ENCODE assay signal across 8 cellular contexts in the genomic region with DNA sequence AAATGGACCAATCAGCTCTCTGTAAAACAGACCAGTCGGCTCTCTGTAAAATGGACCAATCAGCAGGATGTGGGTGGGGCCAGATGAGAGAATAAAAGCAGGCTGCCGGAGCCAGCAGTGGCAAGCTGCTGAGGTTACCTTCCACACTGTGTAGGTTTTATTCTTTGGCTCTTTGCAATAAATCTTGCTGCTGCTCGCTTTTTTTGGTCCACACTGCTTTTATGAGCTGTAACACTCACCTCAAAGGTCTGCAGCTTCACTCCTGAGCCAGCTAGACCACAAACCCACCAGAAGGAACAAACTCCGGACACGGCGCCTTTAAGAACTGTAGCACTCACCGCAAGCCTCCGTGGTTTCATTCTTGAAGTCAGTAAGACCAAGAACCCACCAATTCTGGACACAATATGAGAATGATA.
DNase-seq lines count a peak whose midpoint lies in the region; ATAC-seq, FAIRE-seq and TF ChIP-seq lines count a peak whose summit lies in the region.
"Not testable (repeated sequence)": the region's sequence is repeated elsewhere in the genome, so short reads cannot be mapped to it uniquely, and the experiment has no call there.

No MANE protein-coding gene starts in this region.

- DNase-seq in CD8-positive, alpha-beta T cell = peak in 5 of 7 experiments; percentile 18 to 75 (median 39)
- DNase-seq in GM19239 (ENCODE audit: insufficient read length, low spot score) = not testable (repeated sequence)
- peak; percentile 16 for DNase-seq in NOMO-1 treated with DMSO at 0.1 percent for 48 hours (lab: John Stamatoyannopoulos, UW; ENCODE audit: unreplicated experiment)
- DNase-seq in activated CD4-positive, alpha-beta memory T cell treated with anti-CD3 and anti-CD28 coated beads, Interleukin-2, amount 10 ng/mL, durations not matched to agents 7 days and 5 days = peak; percentile 70
- peak; percentile 22 for DNase-seq in activated naive CD4-positive, alpha-beta T cell treated with anti-CD3 and anti-CD28 coated beads, Interleukin-2, amount 50 U/mL, for 16 hours
- peak in 7 of 9 donors; percentile 9 to 61 (median 52) for DNase-seq in naive thymus-derived CD4-positive, alpha-beta T cell
- DNase-seq in stimulated activated naive B cell treated with anti-CD40 and anti-IgM and Interleukin-4, amounts not matched to agents 10 μg/mL and 1 μg/mL and 100 μg/mL, for 72 hours = peak; percentile 23

- not testable (repeated sequence) for H3K36me3 ChIP-seq in CD8-positive, alpha-beta T cell (ENCODE audit: insufficient read depth, low read length); naive thymus-derived CD4-positive, alpha-beta T cell (ENCODE audit: control insufficient read depth in 2 of 3, insufficient read depth in 3 of 3, low read length in 3 of 3)

- not testable (repeated sequence) for H3K9me3 Mint-ChIP-seq in CD8-positive, alpha-beta T cell; activated CD4-positive, alpha-beta memory T cell treated with anti-CD3 and anti-CD28 coated beads, Interleukin-2, amount 10 ng/mL, durations not matched to agents 7 days and 5 days; naive thymus-derived CD4-positive, alpha-beta T cell; stimulated activated naive B cell treated with anti-CD40 and anti-IgM and Interleukin-4, amounts not matched to agents 10 μg/mL and 1 μg/mL and 100 μg/mL, for 72 hours

- H3K4me1 Mint-ChIP-seq in CD8-positive, alpha-beta T cell (ENCODE audit: low read depth) = peaks cover 54% of the 10 kb centered on the region
- peaks cover 13% of the 10 kb centered on the region for H3K4me1 Mint-ChIP-seq in activated CD4-positive, alpha-beta memory T cell treated with anti-CD3 and anti-CD28 coated beads, Interleukin-2, amount 10 ng/mL, durations not matched to agents 7 days and 5 days
- peaks cover 6 to 59% (median 47%) of the 10 kb centered on the region in 7 donors for H3K4me1 Mint-ChIP-seq in naive thymus-derived CD4-positive, alpha-beta T cell
- peaks cover 28 to 77% of the 10 kb centered on the region in 2 donors for H3K4me1 Mint-ChIP-seq in stimulated activated naive B cell treated with anti-CD40 and anti-IgM and Interleukin-4, amounts not matched to agents 10 μg/mL and 1 μg/mL and 100 μg/mL, for 72 hours

- peak; percentile 94 for FAIRE-seq in GM19239 (lab: Jason Lieb, UNC)

- intact Hi-C loops in CD8-positive, alpha-beta T cell (cut with DNase I, micrococcal nuclease) = not testable (repeated sequence)
- intact Hi-C loops in naive thymus-derived CD4-positive, alpha-beta T cell (cut with micrococcal nuclease) = loop anchor here (1.0 to 2.0 kb wide), 5 partner anchors 11 to 99 kb away; a partner anchor contains a TSS

- peak overlapping the region; percentile 32 for H3K27ac ChIP-seq in CD8-positive, alpha-beta T cell (ENCODE audit: low read depth, low read length)
- H3K27ac ChIP-seq in naive thymus-derived CD4-positive, alpha-beta T cell (ENCODE audit: low read depth, low read length) = peak overlapping the region; percentile 53

- POLR2A ChIA-PET in CD8-positive, alpha-beta T cell (lab: Charles Lee) = interaction anchor here (0.6 to 1.9 kb wide), 6 partner anchors 11 to 190 kb away, joined by 3 to 10 read pairs (median 6); a partner anchor contains a TSS
- POLR2A ChIA-PET in activated CD4-positive, alpha-beta memory T cell treated with anti-CD3 and anti-CD28 coated beads, Interleukin-2, amount 10 ng/mL, durations not matched to agents 7 days and 5 days (lab: Charles Lee) = interaction anchor here (1.1 to 3.2 kb wide), 11 partner anchors 11 to 188 kb away, joined by 3 to 17 read pairs (median 7); a partner anchor contains a TSS
- POLR2A ChIA-PET in naive thymus-derived CD4-positive, alpha-beta T cell (lab: Charles Lee) = interaction anchor here (0.7 to 4.5 kb wide), 22 partner anchors 12 to 224 kb away, joined by 3 to 105 read pairs (median 6); a partner anchor contains a TSS

- not testable (repeated sequence) for H3K9me3 ChIP-seq in CD8-positive, alpha-beta T cell (ENCODE audit: low read length); naive thymus-derived CD4-positive, alpha-beta T cell (ENCODE audit: control insufficient read depth in 2 of 3, low read length in 3 of 3)

- CTCF ChIA-PET in CD8-positive, alpha-beta T cell (lab: Charles Lee) = interaction anchor here (1.1 to 1.5 kb wide), 2 partner anchors 10 to 30 kb away, joined by 3 to 4 read pairs; no protein-coding TSS in a partner anchor
- CTCF ChIA-PET in activated CD4-positive, alpha-beta memory T cell treated with anti-CD3 and anti-CD28 coated beads, Interleukin-2, amount 10 ng/mL, durations not matched to agents 7 days and 5 days (lab: Charles Lee) = interaction anchor here (1.0 to 1.2 kb wide), 2 partner anchors 11 to 12 kb away, joined by 4 to 5 read pairs; no protein-coding TSS in a partner anchor
- CTCF ChIA-PET in naive thymus-derived CD4-positive, alpha-beta T cell (lab: Charles Lee) = interaction anchor here (0.9 to 2.0 kb wide), 4 partner anchors 10 to 64 kb away, joined by 3 to 13 read pairs (median 4); no protein-coding TSS in a partner anchor

- not testable (repeated sequence) for TF ChIP-seq CTCF in CD8-positive, alpha-beta T cell (IDR thresholded peaks at IDR 0.05)

- ATAC-seq in CD8-positive, alpha-beta T cell = peak; percentile 68
- ATAC-seq in HG02885 (IDR thresholded peaks at IDR 0.05; ENCODE audit: poor library complexity, unreplicated experiment) = peak; percentile 48
- peak; percentile 55 for ATAC-seq in naive thymus-derived CD4-positive, alpha-beta T cell
- ATAC-seq in stimulated activated naive B cell treated with anti-CD40 and anti-IgM and Interleukin-4, amounts not matched to agents 10 μg/mL and 1 μg/mL and 100 μg/mL, for 72 hours (replicated peaks) = peak; percentile 29 to 55

- H3K36me3 Mint-ChIP-seq in CD8-positive, alpha-beta T cell; activated CD4-positive, alpha-beta memory T cell treated with anti-CD3 and anti-CD28 coated beads, Interleukin-2, amount 10 ng/mL, durations not matched to agents 7 days and 5 days (ENCODE audit: low read depth); naive thymus-derived CD4-positive, alpha-beta T cell; stimulated activated naive B cell treated with anti-CD40 and anti-IgM and Interleukin-4, amounts not matched to agents 10 μg/mL and 1 μg/mL and 100 μg/mL, for 72 hours: not testable (repeated sequence)

- not testable (repeated sequence) for H3K27me3 Mint-ChIP-seq in CD8-positive, alpha-beta T cell (ENCODE audit: low read depth); stimulated activated naive B cell treated with anti-CD40 and anti-IgM and Interleukin-4, amounts not matched to agents 10 μg/mL and 1 μg/mL and 100 μg/mL, for 72 hours
- peaks cover 11% of the 10 kb centered on the region for H3K27me3 Mint-ChIP-seq in activated CD4-positive, alpha-beta memory T cell treated with anti-CD3 and anti-CD28 coated beads, Interleukin-2, amount 10 ng/mL, durations not matched to agents 7 days and 5 days
- peaks cover 0 to 11% (median 0%) of the 10 kb centered on the region in 5 donors for H3K27me3 Mint-ChIP-seq in naive thymus-derived CD4-positive, alpha-beta T cell

- H3K4me3 Mint-ChIP-seq in CD8-positive, alpha-beta T cell = peak overlapping the region; percentile 86
- H3K4me3 Mint-ChIP-seq in activated CD4-positive, alpha-beta memory T cell treated with anti-CD3 and anti-CD28 coated beads, Interleukin-2, amount 10 ng/mL, durations not matched to agents 7 days and 5 days = peak overlapping the region; percentile 69
- peak overlapping the region; percentile 73 to 90 (median 87) for H3K4me3 Mint-ChIP-seq in naive thymus-derived CD4-positive, alpha-beta T cell
- peak overlapping the region; percentile 62 to 68 for H3K4me3 Mint-ChIP-seq in stimulated activated naive B cell treated with anti-CD40 and anti-IgM and Interleukin-4, amounts not matched to agents 10 μg/mL and 1 μg/mL and 100 μg/mL, for 72 hours

- peak overlapping the region; percentile 95 for H3K27ac Mint-ChIP-seq in CD8-positive, alpha-beta T cell
- peak overlapping the region; percentile 73 for H3K27ac Mint-ChIP-seq in activated CD4-positive, alpha-beta memory T cell treated with anti-CD3 and anti-CD28 coated beads, Interleukin-2, amount 10 ng/mL, durations not matched to agents 7 days and 5 days
- H3K27ac Mint-ChIP-seq in naive thymus-derived CD4-positive, alpha-beta T cell = peak overlapping the region; percentile 51 to 94 (median 87)
- peak overlapping the region; percentile 59 for H3K27ac Mint-ChIP-seq in stimulated activated naive B cell treated with anti-CD40 and anti-IgM and Interleukin-4, amounts not matched to agents 10 μg/mL and 1 μg/mL and 100 μg/mL, for 72 hours

- not testable (repeated sequence) for H3K27me3 ChIP-seq in CD8-positive, alpha-beta T cell (ENCODE audit: insufficient read depth, low read length); naive thymus-derived CD4-positive, alpha-beta T cell (ENCODE audit: control insufficient read depth in 2 of 2, insufficient read depth in 2 of 2, low read length in 2 of 2)

- peak overlapping the region; percentile 57 for H3K4me3 ChIP-seq in CD8-positive, alpha-beta T cell (ENCODE audit: low read depth, low read length)
- peak overlapping the region; percentile 61 for H3K4me3 ChIP-seq in naive thymus-derived CD4-positive, alpha-beta T cell (ENCODE audit: low read length)

- peaks cover 30% of the 10 kb centered on the region for H3K4me1 ChIP-seq in CD8-positive, alpha-beta T cell (ENCODE audit: insufficient read depth, low read length)
- H3K4me1 ChIP-seq in naive thymus-derived CD4-positive, alpha-beta T cell (ENCODE audit: control insufficient read depth in 2 of 2, insufficient read depth in 2 of 2, low read length in 2 of 2) = peaks cover 6 to 12% of the 10 kb centered on the region in 2 donors
